In the genomic region with DNA sequence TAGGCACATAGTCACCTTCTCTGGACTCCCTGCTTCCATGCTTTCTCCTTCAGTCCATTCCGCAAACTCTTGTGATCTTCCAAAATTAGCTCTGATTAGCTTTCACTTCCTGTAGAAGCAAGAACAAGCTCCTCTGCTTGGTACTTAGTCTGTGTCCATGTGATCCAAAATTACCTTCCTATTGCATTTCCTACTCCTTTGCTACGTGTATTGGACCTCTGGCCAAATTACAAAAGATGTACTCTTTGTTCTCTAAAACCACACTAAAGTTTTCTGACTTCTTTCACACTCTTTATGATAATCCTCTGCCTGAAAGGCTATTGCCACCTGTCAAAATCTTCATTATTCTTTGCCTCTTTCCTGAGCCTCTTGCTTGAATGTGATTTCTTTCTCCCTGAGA, we compare ENCODE assay signal across 1 cellular context.
A peak's percentile ranks its signal among the peaks of the same experiment; 100 is the strongest.
TF ChIP-seq lines count a peak whose summit lies in the region.

No MANE protein-coding gene starts in this region.

TF ChIP-seq in HepG2, 621 proteins besides CTCF, POLR2A, EP300 and RAD21:
- TF ChIP-seq ZNF7 (CRISPR knock-in tag; IDR thresholded peaks at IDR 0.05) (no peak), ZNF44 (CRISPR knock-in tag; IDR thresholded peaks at IDR 0.05) (0 out of 2 replicates have a peak, but pooled peaks have one; percentile 4), SRY (CRISPR knock-in tag; IDR thresholded peaks at IDR 0.05) (no peak), CENPT (CRISPR knock-in tag; IDR thresholded peaks at IDR 0.05; ENCODE audit: low read depth) (no peak), ZNF816 (CRISPR knock-in tag; IDR thresholded peaks at IDR 0.05; ENCODE audit: borderline replicate concordance) (no peak), NR2F2 (IDR thresholded peaks at IDR 0.05; ENCODE audit: borderline replicate concordance, low read depth) (no peak), U2AF2 (IDR thresholded peaks at IDR 0.05; ENCODE audit: low read depth, low read length) (no peak), ZNF747 (CRISPR knock-in tag; IDR thresholded peaks at IDR 0.05; ENCODE audit: borderline replicate concordance) (no peak)
